In the genomic region with DNA sequence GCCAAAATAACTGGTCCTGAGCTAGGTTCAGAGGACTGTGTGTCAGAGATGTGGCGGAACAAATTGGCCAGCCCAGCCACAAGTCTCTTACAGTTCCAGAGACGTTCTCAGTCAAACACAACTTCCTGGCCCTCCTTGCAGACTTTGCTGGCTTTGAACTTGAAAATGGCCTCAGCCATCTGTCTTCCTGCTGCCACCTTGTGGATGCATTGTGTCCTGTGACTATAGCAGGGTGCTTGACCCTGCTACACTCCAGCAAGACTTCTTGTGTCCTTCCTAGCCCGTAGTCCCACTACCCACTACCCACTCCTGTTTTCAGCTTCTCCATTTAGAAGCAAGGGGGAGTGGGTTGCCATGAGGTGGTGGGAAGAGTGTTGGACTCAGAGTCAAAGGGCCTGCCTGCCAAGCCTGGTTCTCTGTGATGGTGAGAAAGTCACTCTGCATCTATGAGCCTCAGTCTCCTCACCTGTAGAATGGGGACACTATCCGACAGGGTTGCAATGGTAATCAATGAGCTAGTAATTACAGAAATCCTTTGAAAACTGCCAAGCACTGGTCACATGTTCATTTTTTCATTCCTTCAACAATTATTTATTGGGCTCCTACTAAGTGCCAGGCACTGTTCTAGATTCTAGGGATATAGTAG, we compare ENCODE assay signal across 9 cellular contexts.
A peak's percentile ranks its signal among the peaks of the same experiment; 100 is the strongest.
DNase-seq lines count a peak whose midpoint lies in the region; ATAC-seq and TF ChIP-seq lines count a peak whose summit lies in the region.
"Had no signal": no experiment of that assay in that cellular context is flagged by ENCODE, and none has a peak within 500 bp of the region (broad histone marks: within the 10 kb centered on the region; RNA-seq: fewer than 3 reads in every experiment).

No MANE protein-coding gene starts in this region.

- 0 out of 2 replicates have a peak, but pooled peaks cover 3% of the 10 kb centered on the region for H3K27me3 ChIP-seq in OCI-LY1 (ENCODE audit: insufficient read depth, low read length)

- no peak overlapping the region for H2AFZ ChIP-seq in OCI-LY1 (ENCODE audit: low read length)

- no peaks in the 10 kb centered on the region for H3K79me2 ChIP-seq in OCI-LY1 (ENCODE audit: insufficient read depth, low read length)

- H3F3A ChIP-seq in OCI-LY1 (ENCODE audit: insufficient read depth, low read length): no peaks in the 10 kb centered on the region

- no peak overlapping the region for H3K4me2 ChIP-seq in OCI-LY1 (ENCODE audit: low read length)

- no peaks in the 10 kb centered on the region for H4K20me1 ChIP-seq in OCI-LY1 (ENCODE audit: insufficient read depth, low read length)

- H3K27ac ChIP-seq in OCI-LY1 (ENCODE audit: low read depth, low read length, poor library complexity, severe bottlenecking): no peak overlapping the region

- no peaks in the 10 kb centered on the region for H3K9me2 ChIP-seq in OCI-LY1 (ENCODE audit: low read depth, low read length)

- DNase-seq in AG10803 (ENCODE audit: low read depth): peak; percentile 13
- peak; percentile 45 for DNase-seq in germinal center (ENCODE audit: low spot score)
- no peak for DNase-seq in HPDE6-E6E7 (ENCODE audit: extremely low spot score)
- no peak for DNase-seq in LoVo (ENCODE audit: low spot score)
- DNase-seq: activated B cell treated with CpG ODN at 0.5 μM for 24 hours had no signal

- no peak overlapping the region for H3K9ac ChIP-seq in OCI-LY1 (ENCODE audit: low read length)

- no peaks in the 10 kb centered on the region for H3K4me1 ChIP-seq in OCI-LY1 (ENCODE audit: insufficient read depth, low read length, severe bottlenecking)

- H3K9me3 ChIP-seq in OCI-LY1 (ENCODE audit: low read length): no peaks in the 10 kb centered on the region

- no peaks in the 10 kb centered on the region for H3K36me3 ChIP-seq in OCI-LY1 (ENCODE audit: insufficient read depth, low read length)

- peak; percentile 38 for TF ChIP-seq CTCF in AG10803 (conservative IDR thresholded peaks at IDR 0.05; ENCODE audit: low read length)
- peak; percentile 71 for TF ChIP-seq CTCF in GM12872 (IDR thresholded peaks at IDR 0.05; ENCODE audit: insufficient read depth, low read depth, low read length)
- peak; percentile 53 for TF ChIP-seq CTCF in OCI-LY1 (IDR thresholded peaks at IDR 0.05; ENCODE audit: low read length)

- no peak overlapping the region for H3K4me3 ChIP-seq in AG10803 (ENCODE audit: low read length)
- no peak overlapping the region for H3K4me3 ChIP-seq in OCI-LY1 (ENCODE audit: low read depth, low read length, poor library complexity, severe bottlenecking)

- ATAC-seq in HG02588 (IDR thresholded peaks at IDR 0.05; ENCODE audit: unreplicated experiment) (no peak), HG03025 (IDR thresholded peaks at IDR 0.05; ENCODE audit: low FRiP score, unreplicated experiment) (no peak)

Comparison
In these comparisons a context has a peak if more than half of its experiments do, and no peak if none do; other contexts are left out.
1. DNase-seq: peak in AG10803 (single experiment) and germinal center (single experiment); none in HPDE6-E6E7 (single experiment) and LoVo (single experiment).
2. Peak in every context shown above with its lines, with median percentiles within 50 percentile points of each other: CTCF ChIP-seq.